ENCODE assay signal across 20 cellular contexts in genomic region chr13:30819136-30819875, GRCh38.
A peak's percentile ranks its signal among the peaks of the same experiment; 100 is the strongest.
DNase-seq lines count a peak whose midpoint lies in the region; ATAC-seq and TF ChIP-seq lines count a peak whose summit lies in the region.
"Had no signal": no experiment of that assay in that cellular context is flagged by ENCODE, and none has a peak within 500 bp of the region (broad histone marks: within the 10 kb centered on the region; RNA-seq: fewer than 3 reads in every experiment).

No MANE protein-coding gene starts in this region.

- H3K27ac Mint-ChIP-seq in T-helper 17 cell = no peak overlapping the region
- H3K27ac Mint-ChIP-seq in activated T-cell treated with anti-CD3 and anti-CD28 coated beads, Interleukin-2, amount 50 U/mL, for 24 hours = no peak overlapping the region
- H3K27ac Mint-ChIP-seq: activated naive CD4-positive, alpha-beta T cell treated with anti-CD3 and anti-CD28 coated beads for 36 hours had no signal

- H2AFZ ChIP-seq in osteoblast (ENCODE audit: low read length) = no peak overlapping the region

- peak; percentile 58 for DNase-seq in Caki2 (ENCODE audit: low read depth)
- no peak for DNase-seq in T-helper 17 cell
- no peak for DNase-seq in foreskin keratinocyte
- DNase-seq in osteoblast (ENCODE audit: insufficient read length, low spot score, missing footprints) = no peak
- no peak for DNase-seq in D341Med (ENCODE audit: low spot score)
- no peak for DNase-seq in activated T-cell treated with anti-CD3 and anti-CD28 coated beads, Interleukin-2, amount 50 U/mL, for 24 hours
- DNase-seq: activated naive CD4-positive, alpha-beta T cell treated with anti-CD3 and anti-CD28 coated beads for 36 hours; activated T-cell treated with anti-CD3 and anti-CD28 coated beads for 4 hours; foreskin melanocyte; HFFc6; Karpas-422; NCI-H1092 treated with DMSO at 0.1 percent for 48 hours; NCI-H524 treated with DMSO at 0.1 percent for 48 hours; Right ventricle myocardium superior; stimulated activated naive CD4-positive, alpha-beta T cell; thyroid gland had no signal

- no peak overlapping the region for H3K27ac ChIP-seq in foreskin keratinocyte
- H3K27ac ChIP-seq in osteoblast (ENCODE audit: low read depth, low read length) = peak overlapping the region; percentile 92
- H3K27ac ChIP-seq: ascending aorta, thyroid gland had no signal

- H3K79me2 ChIP-seq in osteoblast (ENCODE audit: insufficient read depth, low read length) = no peaks in the 10 kb centered on the region

- H3K4me2 ChIP-seq in osteoblast (ENCODE audit: insufficient read depth, low read length) = no peak overlapping the region

- peaks cover 53% of the 10 kb centered on the region for H3K27me3 Mint-ChIP-seq in T-helper 17 cell
- peaks cover 19% of the 10 kb centered on the region for H3K27me3 Mint-ChIP-seq in activated T-cell treated with anti-CD3 and anti-CD28 coated beads, Interleukin-2, amount 50 U/mL, for 24 hours

- ATAC-seq in T-helper 17 cell (no peak), foreskin keratinocyte (peak; percentile 36), HG02870 (IDR thresholded peaks at IDR 0.05; ENCODE audit: unreplicated experiment) (no peak), GM18873 (IDR thresholded peaks at IDR 0.05; ENCODE audit: low FRiP score, unreplicated experiment) (no peak)
- ATAC-seq: left lobe of liver had no signal

- H4K20me1 ChIP-seq in osteoblast (ENCODE audit: insufficient read depth, low read length) = no peaks in the 10 kb centered on the region

- TF ChIP-seq CTCF in foreskin keratinocyte (conservative IDR thresholded peaks at IDR 0.05) = no peak
- TF ChIP-seq CTCF in osteoblast (IDR thresholded peaks at IDR 0.05; ENCODE audit: extremely low read depth, low read depth, low read length) = no peak

- peak overlapping the region; percentile 39 for H3K4me3 Mint-ChIP-seq in T-helper 17 cell
- no peak overlapping the region for H3K4me3 Mint-ChIP-seq in activated T-cell treated with anti-CD3 and anti-CD28 coated beads, Interleukin-2, amount 50 U/mL, for 24 hours
- H3K4me3 Mint-ChIP-seq: activated naive CD4-positive, alpha-beta T cell treated with anti-CD3 and anti-CD28 coated beads for 36 hours had no signal

- H3K9me3 ChIP-seq in T-helper 17 cell (ENCODE audit: control insufficient read depth, low read length, poor library complexity, severe bottlenecking) = no peaks in the 10 kb centered on the region
- H3K9me3 ChIP-seq in osteoblast (ENCODE audit: low read depth, low read length) = no peaks in the 10 kb centered on the region
- H3K9me3 ChIP-seq: ascending aorta, thyroid gland had no signal

- no peaks in the 10 kb centered on the region for H3K27me3 ChIP-seq in foreskin keratinocyte
- no peaks in the 10 kb centered on the region for H3K27me3 ChIP-seq in osteoblast (ENCODE audit: insufficient read depth, low read length)
- H3K27me3 ChIP-seq: ascending aorta, thyroid gland had no signal

- in situ Hi-C loops in Caki2 (cut with HindIII; ENCODE audit: low pct_unique_long_range_greater_than_20kb, low sequenced_read_pairs) = no loop called here

- H3K9me3 Mint-ChIP-seq in activated T-cell treated with anti-CD3 and anti-CD28 coated beads, Interleukin-2, amount 50 U/mL, for 24 hours = no peaks in the 10 kb centered on the region
- H3K9me3 Mint-ChIP-seq: activated naive CD4-positive, alpha-beta T cell treated with anti-CD3 and anti-CD28 coated beads for 36 hours; HFFc6 had no signal

- H3K4me3 ChIP-seq in osteoblast (ENCODE audit: insufficient read depth, low read length) = no peak overlapping the region
- H3K4me3 ChIP-seq: ascending aorta, thyroid gland had no signal

- peaks cover 3% of the 10 kb centered on the region for H3K36me3 Mint-ChIP-seq in T-helper 17 cell (ENCODE audit: low read depth)
- no peaks in the 10 kb centered on the region for H3K36me3 Mint-ChIP-seq in activated T-cell treated with anti-CD3 and anti-CD28 coated beads, Interleukin-2, amount 50 U/mL, for 24 hours (ENCODE audit: low read depth)

- H3K4me1 Mint-ChIP-seq in T-helper 17 cell = peaks cover 5% of the 10 kb centered on the region
- H3K4me1 Mint-ChIP-seq in activated T-cell treated with anti-CD3 and anti-CD28 coated beads, Interleukin-2, amount 50 U/mL, for 24 hours (ENCODE audit: low read depth) = peaks cover 7% of the 10 kb centered on the region

- peaks cover 26% of the 10 kb centered on the region for H3K4me1 ChIP-seq in foreskin keratinocyte
- H3K4me1 ChIP-seq in osteoblast (ENCODE audit: insufficient read depth, low read length) = peaks cover 22% of the 10 kb centered on the region
- H3K4me1 ChIP-seq: ascending aorta, thyroid gland had no signal

- H3K36me3 ChIP-seq in osteoblast (ENCODE audit: insufficient read depth, low read length) = no peaks in the 10 kb centered on the region
- H3K36me3 ChIP-seq: ascending aorta, thyroid gland had no signal
